ENCODE assay signal across 22 cellular contexts in the genomic region with DNA sequence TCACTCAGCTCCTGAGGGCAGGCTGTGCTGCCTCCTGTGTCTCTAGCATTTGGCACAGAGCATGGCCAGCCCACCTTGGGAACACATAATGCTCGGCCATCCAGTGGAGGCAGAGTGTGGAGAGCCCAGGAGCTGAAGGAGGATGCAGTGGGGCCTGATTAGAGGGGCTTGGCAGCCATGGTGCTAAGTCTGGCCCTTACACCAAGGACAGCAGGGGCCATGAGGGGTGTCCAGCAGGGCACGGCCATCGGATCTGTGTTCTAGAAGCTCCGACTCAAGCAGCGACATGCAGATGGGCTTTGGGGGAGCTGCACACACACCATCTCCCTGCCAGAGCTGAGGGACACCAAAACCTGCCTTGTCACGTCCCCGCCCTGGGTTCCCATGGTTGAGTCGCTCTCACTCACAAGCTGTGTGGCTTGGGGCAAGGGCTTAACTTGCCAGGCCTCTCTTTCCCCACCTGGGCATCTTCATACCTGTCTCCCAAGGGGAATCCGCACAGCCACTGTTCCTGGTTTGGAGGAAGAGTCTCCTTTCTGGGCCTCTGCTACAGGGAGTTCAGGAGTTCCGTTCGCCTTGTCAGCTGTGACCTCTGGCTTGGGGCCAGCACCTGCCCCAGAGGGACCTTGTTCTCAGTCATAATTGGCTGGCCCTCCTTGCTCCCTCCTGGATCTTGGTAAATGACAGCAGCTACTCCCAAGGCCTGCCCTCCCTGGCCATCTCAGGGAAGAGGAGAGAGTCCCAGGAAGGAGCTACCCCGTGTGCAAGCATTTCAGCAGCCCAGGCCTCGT. TPM values are rescaled to one million over a fixed set of nuclear protein-coding genes. Genes with fewer than 3 reads are reported as not detected.
DNase-seq lines count a peak whose midpoint lies in the region; ATAC-seq and TF ChIP-seq lines count a peak whose summit lies in the region.
"Had no signal": no experiment of that assay in that cellular context is flagged by ENCODE, and none has a peak within 500 bp of the region (broad histone marks: within the 10 kb centered on the region; RNA-seq: fewer than 3 reads in every experiment).

No MANE protein-coding gene starts in this region.

- DNase-seq in DMS53 (lab: John Stamatoyannopoulos, UW) (peak; percentile 8), DMS53 treated with DMSO at 0.1 percent for 48 hours (lab: John Stamatoyannopoulos, UW; ENCODE audit: unreplicated experiment) (no peak), DMS79 treated with DMSO at 0.1 percent for 48 hours (lab: John Stamatoyannopoulos, UW) (peak; percentile 53), WTC11 (ENCODE audit: low spot score) (no peak), neural crest cell (ENCODE audit: low read depth, low spot score) (no peak), brain microvascular endothelial cell (no peak), smooth muscle cell (lab: John Stamatoyannopoulos, UW; ENCODE audit: unreplicated experiment) (no peak)
- no peak for DNase-seq in activated T-cell treated with anti-CD3 and anti-CD28 coated beads, Interleukin-2, amount 50 U/mL, for 24 hours
- DNase-seq: 8988T; activated CD4-positive, CD25-positive, alpha-beta regulatory T cell treated with anti-CD3 and anti-CD28 coated beads, Interleukin-2, amount 50 U/mL, for 72 hours; activated CD8-positive, alpha-beta memory T cell treated with anti-CD3 and anti-CD28 coated beads for 24 hours; AML-193; colonic mucosa; endodermal cell; left colon; NCI-H748 treated with DMSO at 0.1 percent for 48 hours; stimulated activated CD8-positive, alpha-beta memory T cell treated with anti-CD3 and anti-CD28 coated beads, Interleukin-4, amount 100 ng/mL, for 48 hours had no signal

- no peaks in the 10 kb centered on the region for H3K79me2 ChIP-seq in smooth muscle cell (ENCODE audit: low read depth)

- H3K27me3 Mint-ChIP-seq in WTC11 (ENCODE audit: low read depth) = no peaks in the 10 kb centered on the region
- no peaks in the 10 kb centered on the region for H3K27me3 Mint-ChIP-seq in neural crest cell (ENCODE audit: low read depth)
- no peaks in the 10 kb centered on the region for H3K27me3 Mint-ChIP-seq in activated T-cell treated with anti-CD3 and anti-CD28 coated beads, Interleukin-2, amount 50 U/mL, for 24 hours
- H3K27me3 Mint-ChIP-seq: activated naive CD8-positive, alpha-beta T cell had no signal

- peaks cover 4% of the 10 kb centered on the region for H3K4me1 ChIP-seq in smooth muscle cell (ENCODE audit: low read depth)
- H3K4me1 ChIP-seq: colonic mucosa, HAP-1, vagina had no signal

- no peak overlapping the region for H2AFZ ChIP-seq in smooth muscle cell (ENCODE audit: low read depth)

- H4K20me1 ChIP-seq in smooth muscle cell (ENCODE audit: low read depth) = no peaks in the 10 kb centered on the region

- H3K9ac ChIP-seq in smooth muscle cell (ENCODE audit: low read depth) = no peak overlapping the region

- H3K36me3 ChIP-seq in brain microvascular endothelial cell (replicated peaks) (no peaks in the 10 kb centered on the region), smooth muscle cell (ENCODE audit: low read depth) (no peaks in the 10 kb centered on the region)
- H3K36me3 ChIP-seq: colonic mucosa, HAP-1, vagina had no signal

- in situ Hi-C loops in brain microvascular endothelial cell (cut with HindIII; ENCODE audit: low pct_ligation_motif_present, low sequenced_read_pairs) = no loop called here

- H3K4me3 Mint-ChIP-seq in WTC11 (no peak overlapping the region), neural crest cell (no peak overlapping the region)
- H3K4me3 Mint-ChIP-seq in activated T-cell treated with anti-CD3 and anti-CD28 coated beads, Interleukin-2, amount 50 U/mL, for 24 hours = no peak overlapping the region
- H3K4me3 Mint-ChIP-seq: activated naive CD8-positive, alpha-beta T cell; activated T-helper 1 cell treated with anti-CD3 and anti-CD28 coated beads, Interleukin-12 subunit alpha, Interleukin-12 subunit beta, Interleukin-2, Interleukin-4 antibody, amounts not matched to agents 30 ng/mL and 10 ng/mL and 1 ng/mL, durations not matched to agents 14 hours and 24 hours and 36 hours; endodermal cell; T-helper 2 cell treated with Interferon-gamma antibody and Interleukin-4, amounts not matched to agents 5 μg/mL and 100 μg/mL, for 36 hours had no signal

- 84% methylated on average over 13 of the region's 13 CpGs for WGBS in smooth muscle cell (ENCODE audit: low lambda C conversion rate)

- TF ChIP-seq CTCF in WTC11 (IDR thresholded peaks at IDR 0.05) (no peak), neural crest cell (conservative IDR thresholded peaks at IDR 0.05) (no peak), brain microvascular endothelial cell (IDR thresholded peaks at IDR 0.05; ENCODE audit: low read depth, low read length, missing control alignments) (no peak), smooth muscle cell (IDR thresholded peaks at IDR 0.05; ENCODE audit: borderline replicate concordance, insufficient read depth, poor library complexity, severe bottlenecking) (no peak)

- H3K4me3 ChIP-seq in brain microvascular endothelial cell (ENCODE audit: low read depth, low read length) = no peak overlapping the region
- H3K4me3 ChIP-seq in smooth muscle cell = no peak overlapping the region
- H3K4me3 ChIP-seq: colonic mucosa, HAP-1, vagina had no signal

- H3K27ac ChIP-seq in brain microvascular endothelial cell (no peak overlapping the region), smooth muscle cell (ENCODE audit: low read depth) (no peak overlapping the region)
- H3K27ac ChIP-seq: colonic mucosa, vagina had no signal

- POLR2A ChIA-PET in WTC11 (lab: Charles Lee) = no interaction called here

- H3K27me3 ChIP-seq in brain microvascular endothelial cell (replicated peaks) = no peaks in the 10 kb centered on the region
- H3K27me3 ChIP-seq in smooth muscle cell (ENCODE audit: low read depth) = no peaks in the 10 kb centered on the region
- H3K27me3 ChIP-seq: colonic mucosa, vagina had no signal

- H3K36me3 Mint-ChIP-seq in WTC11 (no peaks in the 10 kb centered on the region), neural crest cell (ENCODE audit: low read depth) (no peaks in the 10 kb centered on the region)
- H3K36me3 Mint-ChIP-seq in activated T-cell treated with anti-CD3 and anti-CD28 coated beads, Interleukin-2, amount 50 U/mL, for 24 hours (ENCODE audit: low read depth) = no peaks in the 10 kb centered on the region
- H3K36me3 Mint-ChIP-seq: activated naive CD8-positive, alpha-beta T cell had no signal

- ATAC-seq in WTC11 = peak; percentile 13; the same call in 1 of the 2 replicates
- ATAC-seq: left colon had no signal

- CTCF ChIA-PET in WTC11 (lab: Charles Lee) = no interaction called here

- no peak overlapping the region for H3K27ac Mint-ChIP-seq in WTC11
- H3K27ac Mint-ChIP-seq in neural crest cell (ENCODE audit: unreplicated experiment) = peak overlapping the region; percentile 27
- H3K27ac Mint-ChIP-seq in activated T-cell treated with anti-CD3 and anti-CD28 coated beads, Interleukin-2, amount 50 U/mL, for 24 hours = no peak overlapping the region
- H3K27ac Mint-ChIP-seq: activated naive CD8-positive, alpha-beta T cell; activated T-helper 1 cell treated with anti-CD3 and anti-CD28 coated beads, Interleukin-12 subunit alpha, Interleukin-12 subunit beta, Interleukin-2, Interleukin-4 antibody, amounts not matched to agents 30 ng/mL and 10 ng/mL and 1 ng/mL, durations not matched to agents 14 hours and 24 hours and 36 hours; endodermal cell; T-helper 2 cell treated with Interferon-gamma antibody and Interleukin-4, amounts not matched to agents 5 μg/mL and 100 μg/mL, for 36 hours had no signal

- H3K9me3 Mint-ChIP-seq in WTC11 = 0 out of 2 replicates have a peak, but pooled peaks cover 3% of the 10 kb centered on the region
- H3K9me3 Mint-ChIP-seq in neural crest cell = no peaks in the 10 kb centered on the region
- no peaks in the 10 kb centered on the region for H3K9me3 Mint-ChIP-seq in activated T-cell treated with anti-CD3 and anti-CD28 coated beads, Interleukin-2, amount 50 U/mL, for 24 hours
- H3K9me3 Mint-ChIP-seq: activated T-helper 1 cell treated with anti-CD3 and anti-CD28 coated beads, Interleukin-12 subunit alpha, Interleukin-12 subunit beta, Interleukin-2, Interleukin-4 antibody, amounts not matched to agents 30 ng/mL and 10 ng/mL and 1 ng/mL, durations not matched to agents 14 hours and 24 hours and 36 hours; endodermal cell; T-helper 2 cell treated with Interferon-gamma antibody and Interleukin-4, amounts not matched to agents 5 μg/mL and 100 μg/mL, for 36 hours had no signal

- no peaks in the 10 kb centered on the region for H3K4me1 Mint-ChIP-seq in WTC11
- H3K4me1 Mint-ChIP-seq in neural crest cell = no peaks in the 10 kb centered on the region
- no peaks in the 10 kb centered on the region for H3K4me1 Mint-ChIP-seq in activated T-cell treated with anti-CD3 and anti-CD28 coated beads, Interleukin-2, amount 50 U/mL, for 24 hours (ENCODE audit: low read depth)

- H3F3A ChIP-seq in smooth muscle cell (ENCODE audit: low read depth) = no peaks in the 10 kb centered on the region

- no peaks in the 10 kb centered on the region for H3K9me3 ChIP-seq in smooth muscle cell (replicated peaks; ENCODE audit: low read depth)
- H3K9me3 ChIP-seq: colonic mucosa, HAP-1, vagina had no signal

- H3K4me2 ChIP-seq in smooth muscle cell = no peak overlapping the region

TF ChIP-seq in WTC11, 78 proteins besides CTCF, POLR2A, EP300 and RAD21:
- TF ChIP-seq, protein P1, sequence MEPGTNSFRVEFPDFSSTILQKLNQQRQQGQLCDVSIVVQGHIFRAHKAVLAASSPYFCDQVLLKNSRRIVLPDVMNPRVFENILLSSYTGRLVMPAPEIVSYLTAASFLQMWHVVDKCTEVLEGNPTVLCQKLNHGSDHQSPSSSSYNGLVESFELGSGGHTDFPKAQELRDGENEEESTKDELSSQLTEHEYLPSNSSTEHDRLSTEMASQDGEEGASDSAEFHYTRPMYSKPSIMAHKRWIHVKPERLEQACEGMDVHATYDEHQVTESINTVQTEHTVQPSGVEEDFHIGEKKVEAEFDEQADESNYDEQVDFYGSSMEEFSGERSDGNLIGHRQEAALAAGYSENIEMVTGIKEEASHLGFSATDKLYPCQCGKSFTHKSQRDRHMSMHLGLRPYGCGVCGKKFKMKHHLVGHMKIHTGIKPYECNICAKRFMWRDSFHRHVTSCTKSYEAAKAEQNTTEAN (CRISPR knock-in tag; IDR thresholded peaks at IDR 0.05) = no peak
- no peak for TF ChIP-seq ZNF138 (CRISPR knock-in tag; conservative IDR thresholded peaks at IDR 0.05)
- no peak for TF ChIP-seq ZNF121 (CRISPR knock-in tag; IDR thresholded peaks at IDR 0.05)
- no peak for TF ChIP-seq GTF2I (CRISPR knock-in tag; conservative IDR thresholded peaks at IDR 0.05)
- TF ChIP-seq, protein P2, sequence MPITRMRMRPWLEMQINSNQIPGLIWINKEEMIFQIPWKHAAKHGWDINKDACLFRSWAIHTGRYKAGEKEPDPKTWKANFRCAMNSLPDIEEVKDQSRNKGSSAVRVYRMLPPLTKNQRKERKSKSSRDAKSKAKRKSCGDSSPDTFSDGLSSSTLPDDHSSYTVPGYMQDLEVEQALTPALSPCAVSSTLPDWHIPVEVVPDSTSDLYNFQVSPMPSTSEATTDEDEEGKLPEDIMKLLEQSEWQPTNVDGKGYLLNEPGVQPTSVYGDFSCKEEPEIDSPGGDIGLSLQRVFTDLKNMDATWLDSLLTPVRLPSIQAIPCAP (CRISPR knock-in tag; IDR thresholded peaks at IDR 0.05) = no peak
- no peak for TF ChIP-seq HMGA2 (CRISPR knock-in tag; IDR thresholded peaks at IDR 0.05)

RNA-seq across cellular contexts. Expression of a gene that starts 1.3 kb away (rescaled TPM):
- total RNA-seq in WTC11 (2021) = 0.62 to 1.0 TPM (median 1.0 TPM) in 3 replicates
- total RNA-seq in neural crest cell = 0.35 TPM in 1 of 2 replicates, not detected in the other
- total RNA-seq in smooth muscle cell = 0.09 and 0.72 TPM in 2 replicates
- 1.1 and 1.9 TPM in 2 replicates for polyA plus RNA-seq in smooth muscle cell

Comparison
In these comparisons a context has a peak if more than half of its experiments do, and no peak if none do; other contexts are left out.
1. DNase-seq: peak in DMS53 (single experiment) and DMS79 treated with DMSO at 0.1 percent for 48 hours (single experiment); none in DMS53 treated with DMSO at 0.1 percent for 48 hours (single experiment), WTC11 (single experiment), neural crest cell (single experiment), brain microvascular endothelial cell (single experiment), activated T-cell treated with anti-CD3 and anti-CD28 coated beads, Interleukin-2, amount 50 U/mL, for 24 hours (single experiment) and smooth muscle cell (single experiment).